ENCODE assay signal across 1 cellular context in the genomic region with DNA sequence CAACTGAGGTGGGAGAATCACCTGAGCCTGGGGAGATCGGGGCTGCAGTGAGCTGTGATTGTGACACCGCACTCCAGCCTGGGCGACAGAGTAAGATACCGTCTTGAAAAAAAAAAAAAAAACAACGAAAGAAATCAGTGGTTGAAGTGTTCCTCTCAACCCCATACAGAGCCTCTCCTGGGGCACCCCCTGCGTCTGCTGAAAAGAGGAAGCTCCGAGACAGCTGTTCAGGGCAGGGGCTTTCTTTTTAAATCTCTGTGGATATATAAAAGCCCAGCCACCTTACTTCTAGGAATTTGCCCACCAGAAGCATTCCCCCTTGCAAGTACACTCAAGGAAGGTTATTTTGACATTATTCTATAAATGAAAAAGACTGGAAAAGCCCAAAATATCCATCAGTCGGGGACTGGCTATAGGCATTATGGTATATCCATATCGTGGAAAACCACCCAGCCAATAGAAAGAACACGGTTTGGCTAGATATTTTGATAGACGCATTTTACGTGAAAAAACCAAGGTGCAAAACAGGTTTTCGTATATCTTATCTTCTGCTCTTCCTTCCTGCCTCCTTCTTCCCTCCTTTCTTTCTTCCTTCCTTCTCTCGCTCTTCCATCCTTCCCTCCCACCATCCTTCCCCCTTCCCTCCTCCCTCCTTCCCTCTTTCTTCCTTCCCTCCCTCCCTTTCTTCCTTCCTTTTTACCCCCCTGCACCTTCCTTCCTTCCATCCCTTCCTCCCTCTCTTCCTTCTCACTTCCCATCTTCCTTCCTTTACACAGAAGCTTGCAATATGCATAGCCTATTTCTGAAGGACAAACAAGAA.
TF ChIP-seq lines count a peak whose summit lies in the region.

No MANE protein-coding gene starts in this region.

TF ChIP-seq in GM12878, 131 proteins besides CTCF, POLR2A, EP300 and RAD21 (continued from another document):
- TF ChIP-seq, protein P1, sequence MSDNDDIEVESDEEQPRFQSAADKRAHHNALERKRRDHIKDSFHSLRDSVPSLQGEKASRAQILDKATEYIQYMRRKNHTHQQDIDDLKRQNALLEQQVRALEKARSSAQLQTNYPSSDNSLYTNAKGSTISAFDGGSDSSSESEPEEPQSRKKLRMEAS (IDR thresholded peaks at IDR 0.05; ENCODE audit: low read depth, low read length): no peak
- TF ChIP-seq GABPA (IDR thresholded peaks at IDR 0.05; ENCODE audit: low read depth) (no peak), TCF3 (IDR thresholded peaks at IDR 0.05; ENCODE audit: borderline replicate concordance, insufficient read depth, low read depth, low read length) (peak; percentile 83; the same call in 1 of the 2 replicates), SMAD1 (IDR thresholded peaks at IDR 0.05; ENCODE audit: low read depth, partially characterized antibody) (no peak), POLR2AphosphoS2 (IDR thresholded peaks at IDR 0.05; ENCODE audit: low read depth, low read length) (no peak), IKZF1 (conservative IDR thresholded peaks at IDR 0.05) (peak; percentile 73), DPF2 (IDR thresholded peaks at IDR 0.05) (0 out of 2 replicates have a peak, but pooled peaks have one; percentile 41), RELA (IDR thresholded peaks at IDR 0.05; ENCODE audit: borderline replicate concordance, partially characterized antibody) (peak; percentile 55), ASH2L (IDR thresholded peaks at IDR 0.05; ENCODE audit: borderline replicate concordance, low read depth) (no peak), ESRRA (IDR thresholded peaks at IDR 0.05; ENCODE audit: low read length) (no peak), IRF4 (IDR thresholded peaks at IDR 0.05; ENCODE audit: low read depth, low read length) (no peak), CREM (IDR thresholded peaks at IDR 0.05; ENCODE audit: low read depth) (peak; percentile 63; the same call in 1 of the 2 replicates), WRNIP1 (IDR thresholded peaks at IDR 0.05; ENCODE audit: borderline replicate concordance, low read depth, low read length) (no peak), RUNX3 (IDR thresholded peaks at IDR 0.05; ENCODE audit: low read length) (peak; percentile 82), ZZZ3 (IDR thresholded peaks at IDR 0.05; ENCODE audit: control insufficient read depth, insufficient read length, low read depth) (no peak), ATF7 (IDR thresholded peaks at IDR 0.05; ENCODE audit: low read depth) (peak; percentile 49; the same call in 1 of the 2 replicates), SRF (IDR thresholded peaks at IDR 0.05; ENCODE audit: low read depth in 2 of 2, low read length in 2 of 2) (no peak), HDGF (IDR thresholded peaks at IDR 0.05) (peak; percentile 94), CHD2 (IDR thresholded peaks at IDR 0.05; ENCODE audit: borderline replicate concordance, low read depth, low read length) (no peak), YY1 (IDR thresholded peaks at IDR 0.05; ENCODE audit: low read depth, low read length) (peak; percentile 35; the same call in 1 of the 2 replicates), BCL11A (IDR thresholded peaks at IDR 0.05; ENCODE audit: low read depth, low read length) (peak; percentile 76), EGR1 (IDR thresholded peaks at IDR 0.05; ENCODE audit: borderline replicate concordance in 1 of 2, low read depth in 2 of 2, low read length in 2 of 2) (no peak), ZNF384 (IDR thresholded peaks at IDR 0.05; ENCODE audit: borderline replicate concordance, low read depth, low read length) (peak; percentile 98), PAX5 (IDR thresholded peaks at IDR 0.05; ENCODE audit: borderline replicate concordance, low read depth, low read length) (peak; percentile 57; the same call in 1 of the 2 replicates), NKRF (conservative IDR thresholded peaks at IDR 0.05) (no peak), SMC3 (IDR thresholded peaks at IDR 0.05; ENCODE audit: borderline replicate concordance, low read length) (peak; percentile 27; the same call in 1 of the 2 replicates), YBX1 (IDR thresholded peaks at IDR 0.05) (no peak), SPI1 (IDR thresholded peaks at IDR 0.05; ENCODE audit: borderline replicate concordance, insufficient read depth, low read depth, low read length) (peak; percentile 89), MTA3 (IDR thresholded peaks at IDR 0.05; ENCODE audit: borderline replicate concordance, low read length) (peak; percentile 83)
- TF ChIP-seq, protein P2, sequence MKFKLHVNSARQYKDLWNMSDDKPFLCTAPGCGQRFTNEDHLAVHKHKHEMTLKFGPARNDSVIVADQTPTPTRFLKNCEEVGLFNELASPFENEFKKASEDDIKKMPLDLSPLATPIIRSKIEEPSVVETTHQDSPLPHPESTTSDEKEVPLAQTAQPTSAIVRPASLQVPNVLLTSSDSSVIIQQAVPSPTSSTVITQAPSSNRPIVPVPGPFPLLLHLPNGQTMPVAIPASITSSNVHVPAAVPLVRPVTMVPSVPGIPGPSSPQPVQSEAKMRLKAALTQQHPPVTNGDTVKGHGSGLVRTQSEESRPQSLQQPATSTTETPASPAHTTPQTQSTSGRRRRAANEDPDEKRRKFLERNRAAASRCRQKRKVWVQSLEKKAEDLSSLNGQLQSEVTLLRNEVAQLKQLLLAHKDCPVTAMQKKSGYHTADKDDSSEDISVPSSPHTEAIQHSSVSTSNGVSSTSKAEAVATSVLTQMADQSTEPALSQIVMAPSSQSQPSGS (IDR thresholded peaks at IDR 0.05; ENCODE audit: low read length): peak; percentile 66; the same call in 1 of the 2 replicates
- TF ChIP-seq, protein P3, sequence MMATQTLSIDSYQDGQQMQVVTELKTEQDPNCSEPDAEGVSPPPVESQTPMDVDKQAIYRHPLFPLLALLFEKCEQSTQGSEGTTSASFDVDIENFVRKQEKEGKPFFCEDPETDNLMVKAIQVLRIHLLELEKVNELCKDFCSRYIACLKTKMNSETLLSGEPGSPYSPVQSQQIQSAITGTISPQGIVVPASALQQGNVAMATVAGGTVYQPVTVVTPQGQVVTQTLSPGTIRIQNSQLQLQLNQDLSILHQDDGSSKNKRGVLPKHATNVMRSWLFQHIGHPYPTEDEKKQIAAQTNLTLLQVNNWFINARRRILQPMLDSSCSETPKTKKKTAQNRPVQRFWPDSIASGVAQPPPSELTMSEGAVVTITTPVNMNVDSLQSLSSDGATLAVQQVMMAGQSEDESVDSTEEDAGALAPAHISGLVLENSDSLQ (IDR thresholded peaks at IDR 0.05): no peak
- TF ChIP-seq, protein P4, sequence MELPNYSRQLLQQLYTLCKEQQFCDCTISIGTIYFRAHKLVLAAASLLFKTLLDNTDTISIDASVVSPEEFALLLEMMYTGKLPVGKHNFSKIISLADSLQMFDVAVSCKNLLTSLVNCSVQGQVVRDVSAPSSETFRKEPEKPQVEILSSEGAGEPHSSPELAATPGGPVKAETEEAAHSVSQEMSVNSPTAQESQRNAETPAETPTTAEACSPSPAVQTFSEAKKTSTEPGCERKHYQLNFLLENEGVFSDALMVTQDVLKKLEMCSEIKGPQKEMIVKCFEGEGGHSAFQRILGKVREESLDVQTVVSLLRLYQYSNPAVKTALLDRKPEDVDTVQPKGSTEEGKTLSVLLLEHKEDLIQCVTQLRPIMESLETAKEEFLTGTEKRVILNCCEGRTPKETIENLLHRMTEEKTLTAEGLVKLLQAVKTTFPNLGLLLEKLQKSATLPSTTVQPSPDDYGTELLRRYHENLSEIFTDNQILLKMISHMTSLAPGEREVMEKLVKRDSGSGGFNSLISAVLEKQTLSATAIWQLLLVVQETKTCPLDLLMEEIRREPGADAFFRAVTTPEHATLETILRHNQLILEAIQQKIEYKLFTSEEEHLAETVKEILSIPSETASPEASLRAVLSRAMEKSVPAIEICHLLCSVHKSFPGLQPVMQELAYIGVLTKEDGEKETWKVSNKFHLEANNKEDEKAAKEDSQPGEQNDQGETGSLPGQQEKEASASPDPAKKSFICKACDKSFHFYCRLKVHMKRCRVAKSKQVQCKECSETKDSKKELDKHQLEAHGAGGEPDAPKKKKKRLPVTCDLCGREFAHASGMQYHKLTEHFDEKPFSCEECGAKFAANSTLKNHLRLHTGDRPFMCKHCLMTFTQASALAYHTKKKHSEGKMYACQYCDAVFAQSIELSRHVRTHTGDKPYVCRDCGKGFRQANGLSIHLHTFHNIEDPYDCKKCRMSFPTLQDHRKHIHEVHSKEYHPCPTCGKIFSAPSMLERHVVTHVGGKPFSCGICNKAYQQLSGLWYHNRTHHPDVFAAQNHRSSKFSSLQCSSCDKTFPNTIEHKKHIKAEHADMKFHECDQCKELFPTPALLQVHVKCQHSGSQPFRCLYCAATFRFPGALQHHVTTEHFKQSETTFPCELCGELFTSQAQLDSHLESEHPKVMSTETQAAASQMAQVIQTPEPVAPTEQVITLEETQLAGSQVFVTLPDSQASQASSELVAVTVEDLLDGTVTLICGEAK (IDR thresholded peaks at IDR 0.05; ENCODE audit: borderline replicate concordance): no peak
- TF ChIP-seq, protein P5, sequence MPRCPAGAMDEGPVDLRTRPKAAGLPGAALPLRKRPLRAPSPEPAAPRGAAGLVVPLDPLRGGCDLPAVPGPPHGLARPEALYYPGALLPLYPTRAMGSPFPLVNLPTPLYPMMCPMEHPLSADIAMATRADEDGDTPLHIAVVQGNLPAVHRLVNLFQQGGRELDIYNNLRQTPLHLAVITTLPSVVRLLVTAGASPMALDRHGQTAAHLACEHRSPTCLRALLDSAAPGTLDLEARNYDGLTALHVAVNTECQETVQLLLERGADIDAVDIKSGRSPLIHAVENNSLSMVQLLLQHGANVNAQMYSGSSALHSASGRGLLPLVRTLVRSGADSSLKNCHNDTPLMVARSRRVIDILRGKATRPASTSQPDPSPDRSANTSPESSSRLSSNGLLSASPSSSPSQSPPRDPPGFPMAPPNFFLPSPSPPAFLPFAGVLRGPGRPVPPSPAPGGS (IDR thresholded peaks at IDR 0.05; ENCODE audit: borderline replicate concordance, insufficient read depth, low read depth, low read length, poor library complexity, severe bottlenecking): peak; percentile 47
